Comparison of ENCODE assay signal across 1 cellular context in genomic region chr20:45956326-45956725, GRCh38. TPM values are rescaled to one million over a fixed set of nuclear protein-coding genes. Genes with fewer than 3 reads are reported as not detected.
"Had no signal": no experiment of that assay in that cellular context is flagged by ENCODE, and none has a peak within 500 bp of the region (broad histone marks: within the 10 kb centered on the region; RNA-seq: fewer than 3 reads in every experiment).

No MANE protein-coding gene starts in this region.

RNA-seq across cellular contexts. Expression of gene MMP9, which starts 52.4 kb away (rescaled TPM):
- total RNA-seq: mesothelial cell of epicardium had no signal
